Comparison of ENCODE assay signal across 1 cellular context in the genomic region with DNA sequence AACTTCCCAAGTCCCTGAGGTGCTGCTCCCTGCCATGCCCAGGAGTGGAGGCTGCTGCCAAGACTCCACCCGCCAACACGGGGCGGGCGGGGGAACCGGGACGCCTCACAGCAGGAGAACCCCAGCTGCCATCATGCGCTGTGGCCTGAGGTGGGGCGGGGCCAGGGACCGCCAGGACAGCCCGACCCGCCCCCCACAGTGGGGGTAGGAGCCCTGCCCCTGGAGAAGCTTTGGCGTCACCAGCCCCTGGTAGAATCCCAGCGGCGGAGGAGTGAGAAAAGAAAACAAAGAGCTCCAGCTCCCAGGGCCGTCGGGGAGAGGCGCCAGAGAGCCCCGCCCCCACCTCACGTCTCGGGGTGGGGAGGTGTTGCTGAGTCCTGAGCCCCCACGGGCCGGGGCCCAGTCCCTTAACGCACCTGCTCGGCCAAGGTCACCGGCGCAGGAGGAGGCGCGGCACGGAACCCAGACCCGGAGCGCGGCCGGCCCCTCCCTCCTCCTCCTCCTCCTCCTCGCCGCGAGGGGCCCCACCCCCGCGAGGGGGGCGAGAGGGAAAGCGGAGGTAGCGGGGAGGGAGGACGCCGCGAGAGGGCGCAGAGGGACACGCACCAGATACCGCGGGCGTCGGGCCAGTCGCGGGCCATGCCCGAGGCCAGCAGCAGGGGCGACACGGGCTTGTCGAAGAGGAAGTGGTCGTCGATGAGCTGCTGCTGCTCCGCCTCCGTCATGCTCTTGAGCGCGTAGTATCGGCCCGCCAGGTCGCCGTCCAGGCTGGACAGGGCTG.
A peak's percentile ranks its signal among the peaks of the same experiment; 100 is the strongest.
TF ChIP-seq lines count a peak whose summit lies in the region.

No MANE protein-coding gene starts in this region.

TF ChIP-seq in WTC11, 78 proteins besides CTCF, POLR2A, EP300 and RAD21 (continued from another document and continues in another):
- TF ChIP-seq, protein P1, sequence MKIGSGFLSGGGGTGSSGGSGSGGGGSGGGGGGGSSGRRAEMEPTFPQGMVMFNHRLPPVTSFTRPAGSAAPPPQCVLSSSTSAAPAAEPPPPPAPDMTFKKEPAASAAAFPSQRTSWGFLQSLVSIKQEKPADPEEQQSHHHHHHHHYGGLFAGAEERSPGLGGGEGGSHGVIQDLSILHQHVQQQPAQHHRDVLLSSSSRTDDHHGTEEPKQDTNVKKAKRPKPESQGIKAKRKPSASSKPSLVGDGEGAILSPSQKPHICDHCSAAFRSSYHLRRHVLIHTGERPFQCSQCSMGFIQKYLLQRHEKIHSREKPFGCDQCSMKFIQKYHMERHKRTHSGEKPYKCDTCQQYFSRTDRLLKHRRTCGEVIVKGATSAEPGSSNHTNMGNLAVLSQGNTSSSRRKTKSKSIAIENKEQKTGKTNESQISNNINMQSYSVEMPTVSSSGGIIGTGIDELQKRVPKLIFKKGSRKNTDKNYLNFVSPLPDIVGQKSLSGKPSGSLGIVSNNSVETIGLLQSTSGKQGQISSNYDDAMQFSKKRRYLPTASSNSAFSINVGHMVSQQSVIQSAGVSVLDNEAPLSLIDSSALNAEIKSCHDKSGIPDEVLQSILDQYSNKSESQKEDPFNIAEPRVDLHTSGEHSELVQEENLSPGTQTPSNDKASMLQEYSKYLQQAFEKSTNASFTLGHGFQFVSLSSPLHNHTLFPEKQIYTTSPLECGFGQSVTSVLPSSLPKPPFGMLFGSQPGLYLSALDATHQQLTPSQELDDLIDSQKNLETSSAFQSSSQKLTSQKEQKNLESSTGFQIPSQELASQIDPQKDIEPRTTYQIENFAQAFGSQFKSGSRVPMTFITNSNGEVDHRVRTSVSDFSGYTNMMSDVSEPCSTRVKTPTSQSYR (CRISPR knock-in tag; IDR thresholded peaks at IDR 0.05), result peak; percentile 72; the same call in 1 of the 2 replicates
- TF ChIP-seq GABPB1 (CRISPR knock-in tag; IDR thresholded peaks at IDR 0.05) (no peak), JAZF1 (CRISPR knock-in tag; IDR thresholded peaks at IDR 0.05) (no peak), SP1 (CRISPR knock-in tag; conservative IDR thresholded peaks at IDR 0.05) (peak; percentile 67), ZNF121 (CRISPR knock-in tag; IDR thresholded peaks at IDR 0.05) (no peak), NR2C2 (CRISPR knock-in tag; IDR thresholded peaks at IDR 0.05) (no peak), NFE2L1 (CRISPR knock-in tag; IDR thresholded peaks at IDR 0.05) (peak; percentile 54; the same call in 1 of the 2 replicates), ZNF263 (CRISPR knock-in tag; IDR thresholded peaks at IDR 0.05; ENCODE audit: low read depth) (0 out of 2 replicates have a peak, but pooled peaks have one; percentile 16), RORB (CRISPR knock-in tag; IDR thresholded peaks at IDR 0.05) (no peak), ELF4 (CRISPR knock-in tag; IDR thresholded peaks at IDR 0.05; ENCODE audit: low read depth) (no peak), CBFB (CRISPR knock-in tag; IDR thresholded peaks at IDR 0.05; ENCODE audit: low read depth) (no peak), NFATC4 (CRISPR knock-in tag; IDR thresholded peaks at IDR 0.05) (no peak), CREB1 (CRISPR knock-in tag; IDR thresholded peaks at IDR 0.05) (no peak), NFYB (CRISPR knock-in tag; conservative IDR thresholded peaks at IDR 0.05; ENCODE audit: low read depth) (no peak; the same call in 1 of the 2 replicates), ATF1 (CRISPR knock-in tag; IDR thresholded peaks at IDR 0.05) (0 out of 2 replicates have a peak, but pooled peaks have one; percentile 28), SMAD3 (CRISPR knock-in tag; IDR thresholded peaks at IDR 0.05; ENCODE audit: borderline replicate concordance) (no peak), TEAD4 (CRISPR knock-in tag; IDR thresholded peaks at IDR 0.05) (0 out of 2 replicates have a peak, but pooled peaks have one; percentile 43), OVOL2 (CRISPR knock-in tag; IDR thresholded peaks at IDR 0.05; ENCODE audit: borderline replicate concordance) (no peak), TEAD1 (CRISPR knock-in tag; IDR thresholded peaks at IDR 0.05) (no peak), EMX1 (CRISPR knock-in tag; IDR thresholded peaks at IDR 0.05) (no peak), KAT7 (CRISPR knock-in tag; IDR thresholded peaks at IDR 0.05; ENCODE audit: borderline replicate concordance) (no peak), PRRX2 (CRISPR knock-in tag; IDR thresholded peaks at IDR 0.05) (no peak), ZNF671 (CRISPR knock-in tag; IDR thresholded peaks at IDR 0.05) (no peak), JUN (CRISPR knock-in tag; IDR thresholded peaks at IDR 0.05) (no peak), ZNF416 (CRISPR knock-in tag; IDR thresholded peaks at IDR 0.05) (no peak), ZNF138 (CRISPR knock-in tag; conservative IDR thresholded peaks at IDR 0.05) (no peak)
- TF ChIP-seq, protein P2, sequence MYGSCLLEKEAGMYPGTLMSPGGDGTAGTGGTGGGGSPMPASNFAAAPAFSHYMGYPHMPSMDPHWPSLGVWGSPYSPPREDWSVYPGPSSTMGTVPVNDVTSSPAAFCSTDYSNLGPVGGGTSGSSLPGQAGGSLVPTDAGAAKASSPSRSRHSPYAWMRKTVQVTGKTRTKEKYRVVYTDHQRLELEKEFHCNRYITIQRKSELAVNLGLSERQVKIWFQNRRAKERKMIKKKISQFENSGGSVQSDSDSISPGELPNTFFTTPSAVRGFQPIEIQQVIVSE (CRISPR knock-in tag; IDR thresholded peaks at IDR 0.05; ENCODE audit: borderline replicate concordance), result no peak
- TF ChIP-seq, protein P3, sequence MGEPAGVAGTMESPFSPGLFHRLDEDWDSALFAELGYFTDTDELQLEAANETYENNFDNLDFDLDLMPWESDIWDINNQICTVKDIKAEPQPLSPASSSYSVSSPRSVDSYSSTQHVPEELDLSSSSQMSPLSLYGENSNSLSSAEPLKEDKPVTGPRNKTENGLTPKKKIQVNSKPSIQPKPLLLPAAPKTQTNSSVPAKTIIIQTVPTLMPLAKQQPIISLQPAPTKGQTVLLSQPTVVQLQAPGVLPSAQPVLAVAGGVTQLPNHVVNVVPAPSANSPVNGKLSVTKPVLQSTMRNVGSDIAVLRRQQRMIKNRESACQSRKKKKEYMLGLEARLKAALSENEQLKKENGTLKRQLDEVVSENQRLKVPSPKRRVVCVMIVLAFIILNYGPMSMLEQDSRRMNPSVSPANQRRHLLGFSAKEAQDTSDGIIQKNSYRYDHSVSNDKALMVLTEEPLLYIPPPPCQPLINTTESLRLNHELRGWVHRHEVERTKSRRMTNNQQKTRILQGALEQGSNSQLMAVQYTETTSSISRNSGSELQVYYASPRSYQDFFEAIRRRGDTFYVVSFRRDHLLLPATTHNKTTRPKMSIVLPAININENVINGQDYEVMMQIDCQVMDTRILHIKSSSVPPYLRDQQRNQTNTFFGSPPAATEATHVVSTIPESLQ (CRISPR knock-in tag; IDR thresholded peaks at IDR 0.05), result no peak
- TF ChIP-seq, protein P4, sequence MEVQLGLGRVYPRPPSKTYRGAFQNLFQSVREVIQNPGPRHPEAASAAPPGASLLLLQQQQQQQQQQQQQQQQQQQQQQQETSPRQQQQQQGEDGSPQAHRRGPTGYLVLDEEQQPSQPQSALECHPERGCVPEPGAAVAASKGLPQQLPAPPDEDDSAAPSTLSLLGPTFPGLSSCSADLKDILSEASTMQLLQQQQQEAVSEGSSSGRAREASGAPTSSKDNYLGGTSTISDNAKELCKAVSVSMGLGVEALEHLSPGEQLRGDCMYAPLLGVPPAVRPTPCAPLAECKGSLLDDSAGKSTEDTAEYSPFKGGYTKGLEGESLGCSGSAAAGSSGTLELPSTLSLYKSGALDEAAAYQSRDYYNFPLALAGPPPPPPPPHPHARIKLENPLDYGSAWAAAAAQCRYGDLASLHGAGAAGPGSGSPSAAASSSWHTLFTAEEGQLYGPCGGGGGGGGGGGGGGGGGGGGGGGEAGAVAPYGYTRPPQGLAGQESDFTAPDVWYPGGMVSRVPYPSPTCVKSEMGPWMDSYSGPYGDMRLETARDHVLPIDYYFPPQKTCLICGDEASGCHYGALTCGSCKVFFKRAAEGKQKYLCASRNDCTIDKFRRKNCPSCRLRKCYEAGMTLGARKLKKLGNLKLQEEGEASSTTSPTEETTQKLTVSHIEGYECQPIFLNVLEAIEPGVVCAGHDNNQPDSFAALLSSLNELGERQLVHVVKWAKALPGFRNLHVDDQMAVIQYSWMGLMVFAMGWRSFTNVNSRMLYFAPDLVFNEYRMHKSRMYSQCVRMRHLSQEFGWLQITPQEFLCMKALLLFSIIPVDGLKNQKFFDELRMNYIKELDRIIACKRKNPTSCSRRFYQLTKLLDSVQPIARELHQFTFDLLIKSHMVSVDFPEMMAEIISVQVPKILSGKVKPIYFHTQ (CRISPR knock-in tag; IDR thresholded peaks at IDR 0.05), result no peak
- TF ChIP-seq, protein P5, sequence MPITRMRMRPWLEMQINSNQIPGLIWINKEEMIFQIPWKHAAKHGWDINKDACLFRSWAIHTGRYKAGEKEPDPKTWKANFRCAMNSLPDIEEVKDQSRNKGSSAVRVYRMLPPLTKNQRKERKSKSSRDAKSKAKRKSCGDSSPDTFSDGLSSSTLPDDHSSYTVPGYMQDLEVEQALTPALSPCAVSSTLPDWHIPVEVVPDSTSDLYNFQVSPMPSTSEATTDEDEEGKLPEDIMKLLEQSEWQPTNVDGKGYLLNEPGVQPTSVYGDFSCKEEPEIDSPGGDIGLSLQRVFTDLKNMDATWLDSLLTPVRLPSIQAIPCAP (CRISPR knock-in tag; IDR thresholded peaks at IDR 0.05), result no peak
- TF ChIP-seq, protein P6, sequence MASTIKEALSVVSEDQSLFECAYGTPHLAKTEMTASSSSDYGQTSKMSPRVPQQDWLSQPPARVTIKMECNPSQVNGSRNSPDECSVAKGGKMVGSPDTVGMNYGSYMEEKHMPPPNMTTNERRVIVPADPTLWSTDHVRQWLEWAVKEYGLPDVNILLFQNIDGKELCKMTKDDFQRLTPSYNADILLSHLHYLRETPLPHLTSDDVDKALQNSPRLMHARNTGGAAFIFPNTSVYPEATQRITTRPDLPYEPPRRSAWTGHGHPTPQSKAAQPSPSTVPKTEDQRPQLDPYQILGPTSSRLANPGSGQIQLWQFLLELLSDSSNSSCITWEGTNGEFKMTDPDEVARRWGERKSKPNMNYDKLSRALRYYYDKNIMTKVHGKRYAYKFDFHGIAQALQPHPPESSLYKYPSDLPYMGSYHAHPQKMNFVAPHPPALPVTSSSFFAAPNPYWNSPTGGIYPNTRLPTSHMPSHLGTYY (CRISPR knock-in tag; IDR thresholded peaks at IDR 0.05), result no peak
- TF ChIP-seq, protein P7, sequence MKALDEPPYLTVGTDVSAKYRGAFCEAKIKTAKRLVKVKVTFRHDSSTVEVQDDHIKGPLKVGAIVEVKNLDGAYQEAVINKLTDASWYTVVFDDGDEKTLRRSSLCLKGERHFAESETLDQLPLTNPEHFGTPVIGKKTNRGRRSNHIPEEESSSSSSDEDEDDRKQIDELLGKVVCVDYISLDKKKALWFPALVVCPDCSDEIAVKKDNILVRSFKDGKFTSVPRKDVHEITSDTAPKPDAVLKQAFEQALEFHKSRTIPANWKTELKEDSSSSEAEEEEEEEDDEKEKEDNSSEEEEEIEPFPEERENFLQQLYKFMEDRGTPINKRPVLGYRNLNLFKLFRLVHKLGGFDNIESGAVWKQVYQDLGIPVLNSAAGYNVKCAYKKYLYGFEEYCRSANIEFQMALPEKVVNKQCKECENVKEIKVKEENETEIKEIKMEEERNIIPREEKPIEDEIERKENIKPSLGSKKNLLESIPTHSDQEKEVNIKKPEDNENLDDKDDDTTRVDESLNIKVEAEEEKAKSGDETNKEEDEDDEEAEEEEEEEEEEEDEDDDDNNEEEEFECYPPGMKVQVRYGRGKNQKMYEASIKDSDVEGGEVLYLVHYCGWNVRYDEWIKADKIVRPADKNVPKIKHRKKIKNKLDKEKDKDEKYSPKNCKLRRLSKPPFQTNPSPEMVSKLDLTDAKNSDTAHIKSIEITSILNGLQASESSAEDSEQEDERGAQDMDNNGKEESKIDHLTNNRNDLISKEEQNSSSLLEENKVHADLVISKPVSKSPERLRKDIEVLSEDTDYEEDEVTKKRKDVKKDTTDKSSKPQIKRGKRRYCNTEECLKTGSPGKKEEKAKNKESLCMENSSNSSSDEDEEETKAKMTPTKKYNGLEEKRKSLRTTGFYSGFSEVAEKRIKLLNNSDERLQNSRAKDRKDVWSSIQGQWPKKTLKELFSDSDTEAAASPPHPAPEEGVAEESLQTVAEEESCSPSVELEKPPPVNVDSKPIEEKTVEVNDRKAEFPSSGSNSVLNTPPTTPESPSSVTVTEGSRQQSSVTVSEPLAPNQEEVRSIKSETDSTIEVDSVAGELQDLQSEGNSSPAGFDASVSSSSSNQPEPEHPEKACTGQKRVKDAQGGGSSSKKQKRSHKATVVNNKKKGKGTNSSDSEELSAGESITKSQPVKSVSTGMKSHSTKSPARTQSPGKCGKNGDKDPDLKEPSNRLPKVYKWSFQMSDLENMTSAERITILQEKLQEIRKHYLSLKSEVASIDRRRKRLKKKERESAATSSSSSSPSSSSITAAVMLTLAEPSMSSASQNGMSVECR (CRISPR knock-in tag; IDR thresholded peaks at IDR 0.05; ENCODE audit: borderline replicate concordance), result peak; percentile 55; the same call in 1 of the 2 replicates
- TF ChIP-seq, protein P8, sequence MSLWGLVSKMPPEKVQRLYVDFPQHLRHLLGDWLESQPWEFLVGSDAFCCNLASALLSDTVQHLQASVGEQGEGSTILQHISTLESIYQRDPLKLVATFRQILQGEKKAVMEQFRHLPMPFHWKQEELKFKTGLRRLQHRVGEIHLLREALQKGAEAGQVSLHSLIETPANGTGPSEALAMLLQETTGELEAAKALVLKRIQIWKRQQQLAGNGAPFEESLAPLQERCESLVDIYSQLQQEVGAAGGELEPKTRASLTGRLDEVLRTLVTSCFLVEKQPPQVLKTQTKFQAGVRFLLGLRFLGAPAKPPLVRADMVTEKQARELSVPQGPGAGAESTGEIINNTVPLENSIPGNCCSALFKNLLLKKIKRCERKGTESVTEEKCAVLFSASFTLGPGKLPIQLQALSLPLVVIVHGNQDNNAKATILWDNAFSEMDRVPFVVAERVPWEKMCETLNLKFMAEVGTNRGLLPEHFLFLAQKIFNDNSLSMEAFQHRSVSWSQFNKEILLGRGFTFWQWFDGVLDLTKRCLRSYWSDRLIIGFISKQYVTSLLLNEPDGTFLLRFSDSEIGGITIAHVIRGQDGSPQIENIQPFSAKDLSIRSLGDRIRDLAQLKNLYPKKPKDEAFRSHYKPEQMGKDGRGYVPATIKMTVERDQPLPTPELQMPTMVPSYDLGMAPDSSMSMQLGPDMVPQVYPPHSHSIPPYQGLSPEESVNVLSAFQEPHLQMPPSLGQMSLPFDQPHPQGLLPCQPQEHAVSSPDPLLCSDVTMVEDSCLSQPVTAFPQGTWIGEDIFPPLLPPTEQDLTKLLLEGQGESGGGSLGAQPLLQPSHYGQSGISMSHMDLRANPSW (CRISPR knock-in tag; conservative IDR thresholded peaks at IDR 0.05; ENCODE audit: low read depth), result no peak
